ENCODE assay signal across 21 cellular contexts in the genomic region with DNA sequence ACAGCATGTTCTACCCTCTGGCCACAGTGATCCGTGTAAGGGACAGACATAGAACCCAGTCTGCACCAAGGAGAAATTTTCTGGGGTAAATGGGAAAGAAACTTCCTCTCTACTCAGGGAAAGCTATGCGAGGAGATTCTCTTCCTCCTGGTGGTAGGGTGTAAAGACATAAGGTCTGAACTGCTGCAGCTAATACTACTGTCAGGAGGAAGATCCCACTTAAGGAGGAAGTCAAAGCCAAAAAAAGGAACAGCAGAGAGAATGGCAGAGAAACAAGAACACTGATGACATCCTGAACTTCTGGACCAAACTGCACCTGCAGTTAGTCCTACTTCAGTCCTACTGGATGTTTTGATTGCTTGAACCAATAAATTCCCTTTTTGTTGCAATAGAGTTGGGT. TPM values are rescaled to one million over a fixed set of nuclear protein-coding genes. Genes with fewer than 3 reads are reported as not detected.
DNase-seq lines count a peak whose midpoint lies in the region; ATAC-seq, FAIRE-seq and TF ChIP-seq lines count a peak whose summit lies in the region.
"Had no signal": no experiment of that assay in that cellular context is flagged by ENCODE, and none has a peak within 500 bp of the region (broad histone marks: within the 10 kb centered on the region; RNA-seq: fewer than 3 reads in every experiment).

No MANE protein-coding gene starts in this region.

- intact Hi-C loops in K562 (cut with micrococcal nuclease) = no loop called here

- H3K36me3 ChIP-seq in BLaER1 (no peaks in the 10 kb centered on the region), Loucy (ENCODE audit: insufficient read depth, low read length) (no peaks in the 10 kb centered on the region), K562 (ENCODE audit: control insufficient read depth, insufficient read depth, low read length) (no peaks in the 10 kb centered on the region)
- H3K36me3 ChIP-seq: cardiac muscle cell, esophagus squamous epithelium, neural progenitor cell had no signal

- CTCF ChIA-PET in K562 (lab: Yijun Ruan, JAX; ENCODE audit: low intra/inter-chr PET ratio) = no interaction called here

- H3K79me2 ChIP-seq in Loucy (ENCODE audit: insufficient read depth, low read length) = no peaks in the 10 kb centered on the region
- H3K79me2 ChIP-seq in K562 (ENCODE audit: control insufficient read depth, insufficient read depth, low read length) = no peaks in the 10 kb centered on the region

- no peaks in the 10 kb centered on the region for H3K27me3 ChIP-seq in BLaER1
- H3K27me3 ChIP-seq in Loucy (ENCODE audit: insufficient read depth, low read length, poor library complexity, severe bottlenecking) = no peaks in the 10 kb centered on the region
- H3K27me3 ChIP-seq in K562 (ENCODE audit: control insufficient read depth in 2 of 2, insufficient read depth in 2 of 2, low read length in 2 of 2) = peaks cover 9 to 12% of the 10 kb centered on the region in 2 experiments
- H3K27me3 ChIP-seq: cardiac muscle cell, neural progenitor cell had no signal

- no peaks in the 10 kb centered on the region for H3K9me2 ChIP-seq in Loucy (replicated peaks; ENCODE audit: low read depth, low read length)

- H3K4me2 ChIP-seq in BLaER1 = peak overlapping the region; percentile 49
- H3K4me2 ChIP-seq in Loucy (ENCODE audit: low read depth, low read length, poor library complexity, severe bottlenecking) = no peak overlapping the region
- no peak overlapping the region for H3K4me2 ChIP-seq in K562 (ENCODE audit: insufficient read depth, low read length)
- H3K4me2 ChIP-seq: neural progenitor cell had no signal

- H3K9ac ChIP-seq in BLaER1 (no peak overlapping the region), Loucy (ENCODE audit: low read depth, low read length, poor library complexity, severe bottlenecking) (no peak overlapping the region), K562 (ENCODE audit: insufficient read depth in 1 of 2, low read depth in 2 of 2, low read length in 2 of 2) (no peak overlapping the region)
- H3K9ac ChIP-seq: neural progenitor cell had no signal

- no peaks in the 10 kb centered on the region for H3F3A ChIP-seq in Loucy (ENCODE audit: low read depth)

- 0% methylated on average over 2 of the region's 2 CpGs for WGBS in K562 (ENCODE audit: insufficient coverage, low coverage, missing lambda C conversion rate)

- H4K20me1 ChIP-seq in BLaER1 (no peaks in the 10 kb centered on the region), Loucy (ENCODE audit: insufficient read depth, low read length, poor library complexity, severe bottlenecking) (no peaks in the 10 kb centered on the region), K562 (replicated peaks; ENCODE audit: control insufficient read depth, insufficient read depth, low read length) (no peaks in the 10 kb centered on the region)

- ATAC-seq in K562 (no peak), GM19324 (IDR thresholded peaks at IDR 0.05; ENCODE audit: low FRiP score, unreplicated experiment) (no peak)

- H3K27ac ChIP-seq in BLaER1 = no peak overlapping the region
- no peak overlapping the region for H3K27ac ChIP-seq in K562 (ENCODE audit: extremely low read depth, low read depth, low read length)
- H3K27ac ChIP-seq: cardiac muscle cell, neural progenitor cell had no signal

- in situ Hi-C loops in K562 (cut with MboI) = no loop called here

- no peak for TF ChIP-seq RAD21 in K562 (CRISPR knock-in tag; conservative IDR thresholded peaks at IDR 0.05 in 1 of 2, IDR thresholded peaks at IDR 0.05 in 1 of 2)

- H3K9me3 ChIP-seq in BLaER1 (no peaks in the 10 kb centered on the region), Loucy (ENCODE audit: insufficient read depth, low read depth, low read length) (no peaks in the 10 kb centered on the region), K562 (replicated peaks; ENCODE audit: control insufficient read depth, insufficient read depth, low read depth, low read length) (no peaks in the 10 kb centered on the region)
- H3K9me3 ChIP-seq: Caco-2, esophagus squamous epithelium had no signal

- BruUV-seq in K562 (replicated peaks; lab: Mats Ljungman, UMichigan) = no TSS peak

- no peak for TF ChIP-seq POLR2A in K562 (conservative IDR thresholded peaks at IDR 0.05)

- POLR2A ChIA-PET in K562 (lab: Yijun Ruan, JAX) = interaction anchor here (1.6 kb wide), 1 partner anchor 9 kb away, joined by 4 read pairs; no protein-coding TSS in a partner anchor

- no peaks in the 10 kb centered on the region for H3K9me1 ChIP-seq in K562 (ENCODE audit: control insufficient read depth, insufficient read depth, low read length)

- H3K4me1 ChIP-seq in BLaER1 (peaks cover 31% of the 10 kb centered on the region), Loucy (ENCODE audit: insufficient read depth, low read length, poor library complexity, severe bottlenecking) (no peaks in the 10 kb centered on the region), K562 (replicated peaks in 1 of 2; ENCODE audit: control insufficient read depth in 2 of 2, insufficient read depth in 2 of 2, low read length in 2 of 2) (no peaks in the 10 kb centered on the region; a peak in 1 of 5 replicates)
- H3K4me1 ChIP-seq: Caco-2, esophagus squamous epithelium, neural progenitor cell had no signal

- DNase-seq in K562 (ENCODE audit: extremely low read depth in 1 of 4, low spot score in 3 of 4) (no peak), midbrain (lab: John Stamatoyannopoulos, UW) (peak; percentile 54), D721Med (ENCODE audit: insufficient read length, low spot score) (no peak), GOT3 (lab: John Stamatoyannopoulos, UW) (no peak), activated gamma-delta T cell treated with Interleukin-2 at 50 U/mL for 16 hours (no peak)
- DNase-seq: activated CD4-positive, CD25-positive, alpha-beta regulatory T cell treated with anti-CD3 and anti-CD28 coated beads, Interleukin-2, amount 50 U/mL, for 72 hours; Caco-2; esophagus squamous epithelium; immature natural killer cell; Karpas-422; NCI-H1436; retina; T-helper 2 cell had no signal

- H2AFZ ChIP-seq in Loucy (ENCODE audit: low read length) (peak overlapping the region; percentile 44; the same call in 1 of the 2 replicates), K562 (ENCODE audit: low read depth, low read length) (no peak overlapping the region)
- H2AFZ ChIP-seq: neural progenitor cell had no signal

- no peak for FAIRE-seq in K562 (lab: Jason Lieb, UNC)
- no peak for FAIRE-seq in D721Med (lab: Jason Lieb, UNC)
- FAIRE-seq: H54 had no signal

- H3K4me3 ChIP-seq in BLaER1 (no peak overlapping the region), Loucy (ENCODE audit: low read length, poor library complexity, severe bottlenecking) (no peak overlapping the region), K562 (no peak overlapping the region)
- H3K4me3 ChIP-seq: cardiac muscle cell, esophagus squamous epithelium, neural progenitor cell had no signal

- no peak for TF ChIP-seq EP300 in K562 (IDR thresholded peaks at IDR 0.05; ENCODE audit: low read length)

- TF ChIP-seq CTCF in Loucy (conservative IDR thresholded peaks at IDR 0.05; ENCODE audit: low read length) (no peak), K562 (IDR thresholded peaks at IDR 0.05 in 2 of 3, conservative IDR thresholded peaks at IDR 0.05 in 1 of 3; ENCODE audit: insufficient read depth in 2 of 3, low read depth in 1 of 3, low read length in 3 of 3) (no peak), D721Med (IDR thresholded peaks at IDR 0.05; ENCODE audit: insufficient read depth, missing control alignments) (no peak)

RNA-seq across cellular contexts. Expression of gene TM4SF5, which starts 7.1 kb away (rescaled TPM):
- not detected in 2 replicates for total RNA-seq in K562 (2011; cell fraction: chromatin; rRNA removed; ENCODE audit: low replicate concordance)
- not detected in 2 replicates for total RNA-seq in K562 (2011; cell fraction: nucleolus; rRNA removed)
- not detected in 2 replicates for total RNA-seq in K562 (2011; cell fraction: nucleoplasm; rRNA removed)
- total RNA-seq in K562 (2014; rRNA removed) = not detected in 2 replicates
- not detected in 2 replicates for total RNA-seq in K562 (2014; rRNA removed; fragmentation: Illumina TruSeq; extraction: Trizol)
- not detected in 2 replicates for total RNA-seq in K562 (2015; rRNA removed; fragmentation: Illumina TruSeq; extraction: Trizol)
- not detected in 2 replicates for total RNA-seq in K562 (2021)
- polyA plus RNA-seq in K562 (2011; rRNA removed) = not detected in 2 replicates
- not detected in 2 replicates for polyA plus RNA-seq in K562 (2011; cell fraction: cytosol; rRNA removed)
- not detected in 2 replicates for polyA plus RNA-seq in K562 (2011; cell fraction: nucleus; rRNA removed)
- not detected in 2 replicates for polyA plus RNA-seq in K562 (2012)
- polyA plus RNA-seq in K562 (2014; fragmentation: Illumina TruSeq; extraction: Trizol) = not detected in 2 replicates
- not detected for polyA plus RNA-seq in K562 (2014; fragmentation: Nextera tagmentation; extraction: Ambion mirVana)
- not detected in 2 replicates for polyA plus RNA-seq in K562 (2014; rRNA removed)
- not detected in 2 replicates for polyA minus RNA-seq in K562 (2011; rRNA and poly(A)+ RNA removed)
- not detected in 2 replicates for polyA minus RNA-seq in K562 (2011; cell fraction: cytosol; rRNA and poly(A)+ RNA removed)
- not detected in 2 replicates for polyA minus RNA-seq in K562 (2011; cell fraction: nucleus; rRNA and poly(A)+ RNA removed)
- total RNA-seq: activated CD8-positive, alpha-beta memory T cell treated with anti-CD3 and anti-CD28 coated beads for 36 hours; activated T-helper 2 cell treated with anti-CD3 and anti-CD28 coated beads, Interferon-gamma antibody, Interleukin-2, Interleukin-4, amounts not matched to agents 10 μg/mL and 5 μg/mL and 100 μg/mL, durations not matched to agents 14 hours and 24 hours and 36 hours; cardiac muscle cell; esophagus squamous epithelium had no signal
- polyA plus RNA-seq: cardiac muscle cell, immature natural killer cell had no signal

RNA-seq across cellular contexts. Expression of gene VMO1, which starts 21.6 kb away (rescaled TPM):
- total RNA-seq in K562 (2011; cell fraction: chromatin; rRNA removed; ENCODE audit: low replicate concordance) = not detected in 2 replicates
- not detected in 2 replicates for total RNA-seq in K562 (2011; cell fraction: nucleolus; rRNA removed)
- total RNA-seq in K562 (2011; cell fraction: nucleoplasm; rRNA removed) = not detected in 2 replicates
- total RNA-seq in K562 (2014; rRNA removed) (0.41 TPM in 1 of 2 replicates, not detected in the other), K562 (2014; rRNA removed; fragmentation: Illumina TruSeq; extraction: Trizol) (not detected in 2 replicates), K562 (2015; rRNA removed; fragmentation: Illumina TruSeq; extraction: Trizol) (not detected in 2 replicates), K562 (2021) (0.31 TPM in 1 of 2 replicates, not detected in the other)
- polyA plus RNA-seq in K562 (2011; rRNA removed) (not detected in 2 replicates), K562 (2014; fragmentation: Illumina TruSeq; extraction: Trizol) (not detected in 2 replicates), K562 (2014; fragmentation: Nextera tagmentation; extraction: Ambion mirVana) (not detected), K562 (2014; rRNA removed) (not detected in 2 replicates)
- 0.15 and 0.39 TPM in 2 replicates for polyA plus RNA-seq in K562 (2011; cell fraction: cytosol; rRNA removed)
- 0.24 TPM in 1 of 2 replicates, not detected in the other for polyA plus RNA-seq in K562 (2011; cell fraction: nucleus; rRNA removed)
- polyA plus RNA-seq in K562 (2012) = 0.30 TPM in 1 of 2 replicates, not detected in the other
- not detected in 2 replicates for polyA minus RNA-seq in K562 (2011; rRNA and poly(A)+ RNA removed)
- polyA minus RNA-seq in K562 (2011; cell fraction: cytosol; rRNA and poly(A)+ RNA removed) = not detected in 2 replicates
- not detected in 2 replicates for polyA minus RNA-seq in K562 (2011; cell fraction: nucleus; rRNA and poly(A)+ RNA removed)
- polyA plus RNA-seq: immature natural killer cell had no signal

RNA-seq across cellular contexts. Expression of gene GLTPD2, which starts 24.2 kb away (rescaled TPM):
- total RNA-seq in K562 (2011; cell fraction: chromatin; rRNA removed; ENCODE audit: low replicate concordance) = not detected in 2 replicates
- total RNA-seq in K562 (2011; cell fraction: nucleolus; rRNA removed) = not detected in 2 replicates
- not detected in 2 replicates for total RNA-seq in K562 (2011; cell fraction: nucleoplasm; rRNA removed)
- total RNA-seq in K562 (2014; rRNA removed) = not detected in 2 replicates
- total RNA-seq in K562 (2014; rRNA removed; fragmentation: Illumina TruSeq; extraction: Trizol) = not detected in 2 replicates
- not detected in 2 replicates for total RNA-seq in K562 (2015; rRNA removed; fragmentation: Illumina TruSeq; extraction: Trizol)
- total RNA-seq in K562 (2021) = not detected in 2 replicates
- not detected in 2 replicates for polyA plus RNA-seq in K562 (2011; rRNA removed)
- not detected in 2 replicates for polyA plus RNA-seq in K562 (2011; cell fraction: cytosol; rRNA removed)
- not detected in 2 replicates for polyA plus RNA-seq in K562 (2011; cell fraction: nucleus; rRNA removed)
- polyA plus RNA-seq in K562 (2012) = 0.12 and 0.22 TPM in 2 replicates
- not detected in 2 replicates for polyA plus RNA-seq in K562 (2014; fragmentation: Illumina TruSeq; extraction: Trizol)
- polyA plus RNA-seq in K562 (2014; fragmentation: Nextera tagmentation; extraction: Ambion mirVana) = not detected
- polyA plus RNA-seq in K562 (2014; rRNA removed) = not detected in 2 replicates
- polyA minus RNA-seq in K562 (2011; rRNA and poly(A)+ RNA removed) = not detected in 2 replicates
- polyA minus RNA-seq in K562 (2011; cell fraction: cytosol; rRNA and poly(A)+ RNA removed) = not detected in 2 replicates
- not detected in 2 replicates for polyA minus RNA-seq in K562 (2011; cell fraction: nucleus; rRNA and poly(A)+ RNA removed)
- total RNA-seq: activated CD8-positive, alpha-beta memory T cell treated with anti-CD3 and anti-CD28 coated beads for 36 hours; activated T-helper 2 cell treated with anti-CD3 and anti-CD28 coated beads, Interferon-gamma antibody, Interleukin-2, Interleukin-4, amounts not matched to agents 10 μg/mL and 5 μg/mL and 100 μg/mL, durations not matched to agents 14 hours and 24 hours and 36 hours; cardiac muscle cell had no signal

RNA-seq across cellular contexts. Expression of gene CXCL16, which starts 24.9 kb away (rescaled TPM):
- total RNA-seq in K562 (2011; cell fraction: chromatin; rRNA removed; ENCODE audit: low replicate concordance) = 0.28 TPM in 1 of 2 replicates, not detected in the other
- total RNA-seq in K562 (2011; cell fraction: nucleolus; rRNA removed) = 1.5 TPM in 1 of 2 replicates, not detected in the other
- 0.31 and 0.51 TPM in 2 replicates for total RNA-seq in K562 (2011; cell fraction: nucleoplasm; rRNA removed)
- total RNA-seq in K562 (2014; rRNA removed) (0.05 TPM in 1 of 2 replicates, not detected in the other), K562 (2014; rRNA removed; fragmentation: Illumina TruSeq; extraction: Trizol) (not detected in 2 replicates), K562 (2015; rRNA removed; fragmentation: Illumina TruSeq; extraction: Trizol) (0.22 TPM in 1 of 2 replicates, not detected in the other), K562 (2021) (0.25 and 0.55 TPM in 2 replicates)
- polyA plus RNA-seq in K562 (2011; rRNA removed) (0.24 and 0.30 TPM in 2 replicates), K562 (2014; fragmentation: Illumina TruSeq; extraction: Trizol) (0.10 and 0.26 TPM in 2 replicates), K562 (2014; fragmentation: Nextera tagmentation; extraction: Ambion mirVana) (under 1 TPM in 1 of 2 experiments, not detected in 1; 0.07 TPM), K562 (2014; rRNA removed) (0.68 TPM in 1 of 2 replicates, not detected in the other)
- 0.31 and 0.36 TPM in 2 replicates for polyA plus RNA-seq in K562 (2011; cell fraction: cytosol; rRNA removed)
- 0.14 and 0.18 TPM in 2 replicates for polyA plus RNA-seq in K562 (2011; cell fraction: nucleus; rRNA removed)
- polyA plus RNA-seq in K562 (2012) = 0.26 and 0.48 TPM in 2 replicates
- polyA minus RNA-seq in K562 (2011; rRNA and poly(A)+ RNA removed) = 0.28 TPM in 1 of 2 replicates, not detected in the other
- not detected in 2 replicates for polyA minus RNA-seq in K562 (2011; cell fraction: cytosol; rRNA and poly(A)+ RNA removed)
- not detected in 2 replicates for polyA minus RNA-seq in K562 (2011; cell fraction: nucleus; rRNA and poly(A)+ RNA removed)

RNA-seq across cellular contexts. Expression of gene ZMYND15, which starts 25.0 kb away (rescaled TPM):
- not detected in 2 replicates for total RNA-seq in K562 (2011; cell fraction: chromatin; rRNA removed; ENCODE audit: low replicate concordance)
- total RNA-seq in K562 (2011; cell fraction: nucleolus; rRNA removed) = not detected in 2 replicates
- not detected in 2 replicates for total RNA-seq in K562 (2011; cell fraction: nucleoplasm; rRNA removed)
- not detected in 2 replicates for total RNA-seq in K562 (2014; rRNA removed)
- total RNA-seq in K562 (2014; rRNA removed; fragmentation: Illumina TruSeq; extraction: Trizol) = not detected in 2 replicates
- total RNA-seq in K562 (2015; rRNA removed; fragmentation: Illumina TruSeq; extraction: Trizol) = not detected in 2 replicates
- total RNA-seq in K562 (2021) = 0.09 TPM in 1 of 2 replicates, not detected in the other
- polyA plus RNA-seq in K562 (2011; rRNA removed) = not detected in 2 replicates
- not detected in 2 replicates for polyA plus RNA-seq in K562 (2011; cell fraction: cytosol; rRNA removed)
- polyA plus RNA-seq in K562 (2011; cell fraction: nucleus; rRNA removed) = 0.04 TPM in 1 of 2 replicates, not detected in the other
- polyA plus RNA-seq in K562 (2012) = not detected in 2 replicates
- polyA plus RNA-seq in K562 (2014; fragmentation: Illumina TruSeq; extraction: Trizol) = not detected in 2 replicates
- polyA plus RNA-seq in K562 (2014; fragmentation: Nextera tagmentation; extraction: Ambion mirVana) = not detected
- not detected in 2 replicates for polyA plus RNA-seq in K562 (2014; rRNA removed)
- polyA minus RNA-seq in K562 (2011; rRNA and poly(A)+ RNA removed) = not detected in 2 replicates
- not detected in 2 replicates for polyA minus RNA-seq in K562 (2011; cell fraction: cytosol; rRNA and poly(A)+ RNA removed)
- not detected in 2 replicates for polyA minus RNA-seq in K562 (2011; cell fraction: nucleus; rRNA and poly(A)+ RNA removed)
- total RNA-seq: activated CD8-positive, alpha-beta memory T cell treated with anti-CD3 and anti-CD28 coated beads for 36 hours; activated T-helper 2 cell treated with anti-CD3 and anti-CD28 coated beads, Interferon-gamma antibody, Interleukin-2, Interleukin-4, amounts not matched to agents 10 μg/mL and 5 μg/mL and 100 μg/mL, durations not matched to agents 14 hours and 24 hours and 36 hours; cardiac muscle cell had no signal
- polyA plus RNA-seq: cardiac muscle cell, immature natural killer cell had no signal
